In genomic region chr11:17386331-17387084, GRCh38 we compare ENCODE assay signal across 8 cellular contexts. TPM values are rescaled to one million over a fixed set of nuclear protein-coding genes. Genes with fewer than 3 reads are reported as not detected.
DNase-seq lines count a peak whose midpoint lies in the region; ATAC-seq, FAIRE-seq and TF ChIP-seq lines count a peak whose summit lies in the region.

No MANE protein-coding gene starts in this region.

- H3K4me3 ChIP-seq in SJCRH30 (no peak overlapping the region), body of pancreas (no peak overlapping the region), keratinocyte (ENCODE audit: control insufficient read depth in 2 of 3, extremely low read depth in 1 of 3, insufficient read depth in 2 of 3, low read depth in 1 of 3, low read length in 3 of 3) (no peak overlapping the region)

- no peak overlapping the region for H3K27ac Mint-ChIP-seq in Calu3 (ENCODE audit: unreplicated experiment)

- peaks cover 22% of the 10 kb centered on the region for H3K36me3 Mint-ChIP-seq in Calu3 (ENCODE audit: insufficient read depth, unreplicated experiment)

- TF ChIP-seq CTCF in Calu3 (IDR thresholded peaks at IDR 0.05; ENCODE audit: unreplicated experiment) (peak; percentile 62), body of pancreas (IDR thresholded peaks at IDR 0.05) (peak; percentile 44 to 84 (median 78)), keratinocyte (optimal IDR thresholded peaks at IDR 0.05 in 1 of 3, IDR thresholded peaks at IDR 0.05 in 1 of 3, conservative IDR thresholded peaks at IDR 0.05 in 1 of 3; ENCODE audit: extremely low read depth in 1 of 3, insufficient read depth in 2 of 3, low read length in 3 of 3) (peak; percentile 67 to 84 (median 79))

- H3K27ac ChIP-seq in SJCRH30 (no peak overlapping the region), body of pancreas (peak overlapping the region in 3 of 4 donors; percentile 14 to 52 (median 36)), keratinocyte (ENCODE audit: control insufficient read depth, insufficient read depth, low read length) (no peak overlapping the region)

- H3K79me2 ChIP-seq in keratinocyte (ENCODE audit: control insufficient read depth, insufficient read depth, low read length): no peaks in the 10 kb centered on the region

- no peaks in the 10 kb centered on the region for H3K4me1 Mint-ChIP-seq in Calu3 (ENCODE audit: low read depth, unreplicated experiment)

- H3K9me1 ChIP-seq in keratinocyte (ENCODE audit: control insufficient read depth, extremely low read depth, insufficient read depth, low read length): no peaks in the 10 kb centered on the region

- H3K36me3 ChIP-seq in SJCRH30 (no peaks in the 10 kb centered on the region), body of pancreas (replicated peaks in 1 of 2; ENCODE audit: insufficient read depth in 1 of 2, low read depth in 2 of 2) (no peaks in the 10 kb centered on the region), keratinocyte (ENCODE audit: control insufficient read depth in 2 of 2, extremely low read depth in 1 of 2, insufficient read depth in 2 of 2, low read length in 2 of 2) (no peaks in the 10 kb centered on the region)

- TF ChIP-seq POLR2A in body of pancreas (IDR thresholded peaks at IDR 0.05): no peak

- no peak overlapping the region for H3K4me2 ChIP-seq in keratinocyte (ENCODE audit: control insufficient read depth, extremely low read depth, insufficient read depth, low read depth, low read length)

- no peaks in the 10 kb centered on the region for H3K9me3 ChIP-seq in SJCRH30 (replicated peaks)
- H3K9me3 ChIP-seq in body of pancreas: no peaks in the 10 kb centered on the region
- no peaks in the 10 kb centered on the region for H3K9me3 ChIP-seq in keratinocyte (ENCODE audit: control insufficient read depth, low read depth, low read length)

- no peak for FAIRE-seq in keratinocyte (lab: Jason Lieb, UNC)

- peaks cover 5% of the 10 kb centered on the region; the same call in 1 of the 2 replicates for H3K4me1 ChIP-seq in SJCRH30
- peaks cover 30% of the 10 kb centered on the region for H3K4me1 ChIP-seq in body of pancreas
- no peaks in the 10 kb centered on the region for H3K4me1 ChIP-seq in keratinocyte (ENCODE audit: control insufficient read depth, extremely low read depth, insufficient read depth, low read length)

- H3K4me3 Mint-ChIP-seq in Calu3 (ENCODE audit: low read depth, unreplicated experiment): no peak overlapping the region

- dilution Hi-C loops in keratinocyte (cut with MboI; ENCODE audit: extremely low pct_ligation_motif_present, low sequenced_read_pairs): no loop called here

- H3K9ac ChIP-seq in keratinocyte (ENCODE audit: control insufficient read depth, extremely low read depth, insufficient read depth, low read length): no peak overlapping the region

- H3K9me3 Mint-ChIP-seq in Calu3 (ENCODE audit: low read depth, unreplicated experiment): no peaks in the 10 kb centered on the region

- no peaks in the 10 kb centered on the region for H3K27me3 Mint-ChIP-seq in Calu3 (ENCODE audit: unreplicated experiment)

- 57 to 69% methylated on average over 8 to 23 of the region's 23 CpGs for WGBS in body of pancreas, 2 donors

- no peak overlapping the region for H2AFZ ChIP-seq in keratinocyte (ENCODE audit: control insufficient read depth, low read length)

- intact Hi-C loops in Calu3 (cut with micrococcal nuclease; ENCODE audit: unreplicated experiment): loop anchor here (10.0 kb wide), 1 partner anchor 88 kb away; the partner anchor contains the start of gene ABCC8
- intact Hi-C loops in body of pancreas (cut with DNase I): no loop called here

- H4K20me1 ChIP-seq in keratinocyte (ENCODE audit: control insufficient read depth, extremely low read depth, insufficient read depth, low read length): no peaks in the 10 kb centered on the region

- no TSS peak for BruUV-seq in Calu3 (replicated peaks; lab: Mats Ljungman, UMichigan)

- DNase-seq in Calu3 (peak; percentile 71), HT1080 (ENCODE audit: low read depth) (peak; percentile 28), SJCRH30 (peak; percentile 62 to 74), body of pancreas (peak; percentile 72 to 83 (median 76)), keratinocyte (ENCODE audit: low read depth, low spot score) (no peak), SHP77 treated with DMSO at 0.1 percent for 48 hours (lab: John Stamatoyannopoulos, UW) (no peak)
- peak; percentile 46 for DNase-seq in stimulated activated CD4-positive, alpha-beta T cell treated with anti-CD3 and anti-CD28 coated beads, Interleukin-4, amount 100 ng/mL, for 24 hours

- CTCF ChIA-PET in Calu3 (lab: Charles Lee): interaction anchor here (1.0 to 1.2 kb wide), 4 partner anchors 12 to 142 kb away, joined by 4 to 9 read pairs (median 5); no protein-coding TSS in a partner anchor

- no peaks in the 10 kb centered on the region for H3K27me3 ChIP-seq in SJCRH30
- H3K27me3 ChIP-seq in body of pancreas: no peaks in the 10 kb centered on the region
- peaks cover 13% of the 10 kb centered on the region for H3K27me3 ChIP-seq in keratinocyte (ENCODE audit: control insufficient read depth, extremely low read depth, insufficient read depth, low read length)

- peak; percentile 49 for ATAC-seq in GM19397 (IDR thresholded peaks at IDR 0.05; ENCODE audit: unreplicated experiment)
- peak; percentile 39 for ATAC-seq in body of pancreas

RNA-seq across cellular contexts. Expression of gene KCNJ11, which starts 2.0 kb away (rescaled TPM):
- 2.4 and 2.9 TPM in 2 replicates for total RNA-seq in Calu3 (2022)
- 0.33 and 0.82 TPM in 2 replicates for total RNA-seq in HT1080 (2014; rRNA removed; shearing (Covaris generic))
- polyA plus RNA-seq in HT1080 (2015; cell fraction: cytosol; rRNA removed): 0.36 and 0.43 TPM in 2 replicates
- polyA plus RNA-seq in HT1080 (2015; cell fraction: nucleus; rRNA removed): 0.33 and 0.48 TPM in 2 replicates
- 4.8 and 5.9 TPM in 2 replicates for total RNA-seq in SJCRH30 (2014; rRNA removed; shearing (Covaris generic))
- total RNA-seq in body of pancreas: 10 to 100 TPM in 1 of 2 donors, 1 to 10 TPM in 1; 7.6 to 39.4 TPM
- polyA plus RNA-seq in keratinocyte: 0.03 TPM in 1 of 3 replicates, not detected in the others
- not detected for polyA plus RNA-seq in keratinocyte (2011; ENCODE audit: low read depth)
- not detected in 2 replicates for polyA plus RNA-seq in keratinocyte (2011; cell fraction: cytosol; rRNA removed)
- polyA plus RNA-seq in keratinocyte (2011; cell fraction: nucleus; rRNA removed): not detected in 2 replicates
- 0.10 and 0.11 TPM in 2 replicates for polyA plus RNA-seq in keratinocyte (2012; ENCODE audit: low replicate concordance)
- not detected in 3 replicates for polyA minus RNA-seq in keratinocyte
- polyA minus RNA-seq in keratinocyte (2011; cell fraction: cytosol; rRNA and poly(A)+ RNA removed): not detected
- not detected in 2 replicates for polyA minus RNA-seq in keratinocyte (2011; cell fraction: nucleus; rRNA and poly(A)+ RNA removed)

RNA-seq across cellular contexts. Expression of gene NCR3LG1, which starts 34.9 kb away (rescaled TPM):
- total RNA-seq in Calu3 (2022) (3.1 and 5.3 TPM in 2 replicates), body of pancreas (1 to 10 TPM in 1 of 2 donors, under 1 TPM in 1; under 0.01 to 2.6 TPM)
- 0.27 and 0.53 TPM in 2 replicates for total RNA-seq in HT1080 (2014; rRNA removed; shearing (Covaris generic))
- 0.58 and 0.78 TPM in 2 replicates for polyA plus RNA-seq in HT1080 (2015; cell fraction: cytosol; rRNA removed)
- 2.2 and 2.6 TPM in 2 replicates for polyA plus RNA-seq in HT1080 (2015; cell fraction: nucleus; rRNA removed)
- 7.8 and 8.1 TPM in 2 replicates for total RNA-seq in SJCRH30 (2014; rRNA removed; shearing (Covaris generic))
- polyA plus RNA-seq in keratinocyte: 3.2 to 3.9 TPM (median 3.5 TPM) in 3 replicates
- 1.3 TPM for polyA plus RNA-seq in keratinocyte (2011; ENCODE audit: low read depth)
- 1.2 and 1.4 TPM in 2 replicates for polyA plus RNA-seq in keratinocyte (2011; cell fraction: cytosol; rRNA removed)
- polyA plus RNA-seq in keratinocyte (2011; cell fraction: nucleus; rRNA removed): 9.6 TPM in 2 replicates
- polyA plus RNA-seq in keratinocyte (2012; ENCODE audit: low replicate concordance): 1.6 and 2.2 TPM in 2 replicates
- polyA minus RNA-seq in keratinocyte: 4.6 to 9.3 TPM (median 6.4 TPM) in 3 replicates
- 4.8 TPM for polyA minus RNA-seq in keratinocyte (2011; cell fraction: cytosol; rRNA and poly(A)+ RNA removed)
- 9.8 and 15.9 TPM in 2 replicates for polyA minus RNA-seq in keratinocyte (2011; cell fraction: nucleus; rRNA and poly(A)+ RNA removed)

Comparison
In these comparisons a context has a peak if more than half of its experiments do, and no peak if none do; other contexts are left out.
1. DNase-seq: peak in Calu3 (single experiment), HT1080 (single experiment), SJCRH30 (2 of 2), body of pancreas (4 of 4) and stimulated activated CD4-positive, alpha-beta T cell treated with anti-CD3 and anti-CD28 coated beads, Interleukin-4, amount 100 ng/mL, for 24 hours (single experiment); none in keratinocyte (single experiment) and SHP77 treated with DMSO at 0.1 percent for 48 hours (single experiment).
2. H3K27ac ChIP-seq: peak in body of pancreas (3 of 4); none in SJCRH30 (single experiment) and keratinocyte (single experiment).
3. Peak in every context shown above with its lines, with median percentiles within 50 percentile points of each other: CTCF ChIP-seq.